Comparison of ENCODE assay signal across 8 cellular contexts in genomic region chr5:111223790-111224560, GRCh38. TPM values are rescaled to one million over a fixed set of nuclear protein-coding genes. Genes with fewer than 3 reads are reported as not detected.
A peak's percentile ranks its signal among the peaks of the same experiment; 100 is the strongest.
DNase-seq lines count a peak whose midpoint lies in the region; ATAC-seq lines count a peak whose summit lies in the region.

TSS of gene CAMK4 (plus strand) at chr5:111224384. CDS start at chr5:111224484, 100 bp downstream.

- POLR2A ChIA-PET in activated CD4-positive, alpha-beta memory T cell treated with anti-CD3 and anti-CD28 coated beads, Interleukin-2, amount 10 ng/mL, durations not matched to agents 7 days and 5 days (lab: Charles Lee): interaction anchor here (0.7 to 7.1 kb wide), 18 partner anchors 9 to 1194 kb away, joined by 3 to 130 read pairs (median 4); partner anchors contain the start of genes SLC25A46, STARD4 and WDR36

- H3K4me3 ChIP-seq in ectodermal cell (ENCODE audit: insufficient read depth, low read depth, low read length): peak within 1 kb of the TSS; percentile 73

- peaks cover 42% of the 10 kb centered on the region for H3K4me1 Mint-ChIP-seq in activated CD4-positive, alpha-beta memory T cell treated with anti-CD3 and anti-CD28 coated beads, Interleukin-2, amount 10 ng/mL, durations not matched to agents 7 days and 5 days

- H3K27me3 Mint-ChIP-seq in activated CD4-positive, alpha-beta memory T cell treated with anti-CD3 and anti-CD28 coated beads, Interleukin-2, amount 10 ng/mL, durations not matched to agents 7 days and 5 days: peaks cover 2% of the 10 kb centered on the region

- in situ Hi-C loops in ACHN (cut with HindIII; ENCODE audit: low pct_ligation_motif_present, low pct_unique_long_range_greater_than_20kb, low sequenced_read_pairs): no loop called here

- peaks cover 37% of the 10 kb centered on the region for H3K27me3 ChIP-seq in ectodermal cell (ENCODE audit: control insufficient read depth, insufficient read depth, low read length, poor library complexity, severe bottlenecking)

- peaks cover 15% of the 10 kb centered on the region for H3K36me3 Mint-ChIP-seq in activated CD4-positive, alpha-beta memory T cell treated with anti-CD3 and anti-CD28 coated beads, Interleukin-2, amount 10 ng/mL, durations not matched to agents 7 days and 5 days (ENCODE audit: low read depth)

- peak within 1 kb of the TSS; percentile 85 for H3K27ac Mint-ChIP-seq in activated CD4-positive, alpha-beta memory T cell treated with anti-CD3 and anti-CD28 coated beads, Interleukin-2, amount 10 ng/mL, durations not matched to agents 7 days and 5 days

- peaks cover 4% of the 10 kb centered on the region for H3K4me1 ChIP-seq in ectodermal cell (ENCODE audit: control insufficient read depth, insufficient read depth, low read length)

- H3K9me3 ChIP-seq in ectodermal cell (ENCODE audit: control insufficient read depth, low read length): no peaks in the 10 kb centered on the region

- no peak within 1 kb of the TSS for H3K27ac ChIP-seq in ectodermal cell (ENCODE audit: insufficient read depth, low read depth, low read length, poor library complexity, severe bottlenecking)

- ATAC-seq in GM18867 (IDR thresholded peaks at IDR 0.05; ENCODE audit: unreplicated experiment) (peak; percentile 82), HG03066 (IDR thresholded peaks at IDR 0.05; ENCODE audit: low read depth, unreplicated experiment) (peak; percentile 62)

- WGBS in ectodermal cell, 2 experiments: 0% methylated on average over 88 of the region's 88 CpGs

- H3K9me3 Mint-ChIP-seq in activated CD4-positive, alpha-beta memory T cell treated with anti-CD3 and anti-CD28 coated beads, Interleukin-2, amount 10 ng/mL, durations not matched to agents 7 days and 5 days: no peaks in the 10 kb centered on the region

- CTCF ChIA-PET in activated CD4-positive, alpha-beta memory T cell treated with anti-CD3 and anti-CD28 coated beads, Interleukin-2, amount 10 ng/mL, durations not matched to agents 7 days and 5 days (lab: Charles Lee): interaction anchor here (0.9 to 5.1 kb wide), 13 partner anchors 9 to 937 kb away, joined by 3 to 50 read pairs (median 4); partner anchors contain the start of gene TMEM232

- H3K4me3 Mint-ChIP-seq in activated CD4-positive, alpha-beta memory T cell treated with anti-CD3 and anti-CD28 coated beads, Interleukin-2, amount 10 ng/mL, durations not matched to agents 7 days and 5 days: peak within 1 kb of the TSS; percentile 90

- peak; percentile 78 for DNase-seq in ACHN
- DNase-seq in NCI-H345 treated with DMSO at 0.1 percent for 48 hours (lab: John Stamatoyannopoulos, UW; ENCODE audit: unreplicated experiment): peak; percentile 49
- DNase-seq in activated CD4-positive, alpha-beta memory T cell treated with anti-CD3 and anti-CD28 coated beads, Interleukin-2, amount 10 ng/mL, durations not matched to agents 7 days and 5 days: peak; percentile 75
- peak; percentile 4 to 36 for DNase-seq in lung microvascular endothelial cell (ENCODE audit: low read depth in 2 of 2)
- DNase-seq in stimulated activated CD8-positive, alpha-beta memory T cell treated with anti-CD3 and anti-CD28 coated beads, Interleukin-12 subunit alpha, Interleukin-12 subunit beta, amount 100 ng/mL, for 24 hours (ENCODE audit: extremely low read depth): peak; percentile 33

- H3K36me3 ChIP-seq in ectodermal cell (ENCODE audit: control insufficient read depth, insufficient read depth, low read length): no peaks in the 10 kb centered on the region

RNA-seq across cellular contexts. Expression of gene CAMK4, which starts in this region (rescaled TPM):
- 10 to 100 TPM; 59.5 to 66.1 TPM for total RNA-seq in activated CD4-positive, alpha-beta memory T cell treated with anti-CD3 and anti-CD28 coated beads, Interleukin-2, amount 10 ng/mL, durations not matched to agents 7 days and 5 days
- 2.0 TPM for polyA plus RNA-seq in ectodermal cell (2013, experiment 1 of 4)
- polyA plus RNA-seq in ectodermal cell (2013, experiment 2 of 4): 1.9 TPM
- polyA plus RNA-seq in ectodermal cell (2013, experiment 3 of 4): 1.5 TPM
- polyA plus RNA-seq in ectodermal cell (2013, experiment 4 of 4): 1.7 TPM
- total RNA-seq in lung microvascular endothelial cell: under 0.01 and 0.44 TPM in 2 replicates

Comparison
In these comparisons a context has a peak if more than half of its experiments do, and no peak if none do; other contexts are left out.
1. RNA of gene CAMK4 (total RNA-seq): 59.5 to 66.1 TPM in activated CD4-positive, alpha-beta memory T cell treated with anti-CD3 and anti-CD28 coated beads, Interleukin-2, amount 10 ng/mL, durations not matched to agents 7 days and 5 days; under 0.01 to 0.44 TPM in lung microvascular endothelial cell; every median in the first group is over 10 times any median in the second.
2. Peak in DNase-seq in lung microvascular endothelial cell; RNA of the gene not detected or under 1 TPM.
3. DNase-seq: peak in every context shown above with its lines; median percentile 78 in ACHN; 75 in activated CD4-positive, alpha-beta memory T cell treated with anti-CD3 and anti-CD28 coated beads, Interleukin-2, amount 10 ng/mL, durations not matched to agents 7 days and 5 days; 49 in NCI-H345 treated with DMSO at 0.1 percent for 48 hours; 33 in stimulated activated CD8-positive, alpha-beta memory T cell treated with anti-CD3 and anti-CD28 coated beads, Interleukin-12 subunit alpha, Interleukin-12 subunit beta, amount 100 ng/mL, for 24 hours; 20 in lung microvascular endothelial cell.